In genomic region chr6:92623441-92623840, GRCh38 we compare ENCODE assay signal across 26 cellular contexts.
"Had no signal": no experiment of that assay in that cellular context is flagged by ENCODE, and none has a peak within 500 bp of the region (broad histone marks: within the 10 kb centered on the region; RNA-seq: fewer than 3 reads in every experiment).

No MANE protein-coding gene starts in this region.

- H3K4me1 ChIP-seq: ascending aorta, body of pancreas, SJSA1 had no signal

- H3K27me3 Mint-ChIP-seq: activated CD8-positive, alpha-beta memory T cell treated with anti-CD3 and anti-CD28 coated beads, Interleukin-2, amount 10 ng/mL, durations not matched to agents 7 days and 5 days; activated naive CD8-positive, alpha-beta T cell treated with anti-CD3 and anti-CD28 coated beads, Interleukin-2, amount 50 U/mL, for 24 hours; activated T-cell treated with anti-CD3 and anti-CD28 coated beads, Interleukin-2, amount 50 U/mL, for 24 hours had no signal

- H3K36me3 Mint-ChIP-seq: activated CD8-positive, alpha-beta memory T cell treated with anti-CD3 and anti-CD28 coated beads, Interleukin-2, amount 10 ng/mL, durations not matched to agents 7 days and 5 days had no signal

- H3K9me3 ChIP-seq: ascending aorta, body of pancreas, SJSA1 had no signal

- H3K4me1 Mint-ChIP-seq: activated CD8-positive, alpha-beta memory T cell treated with anti-CD3 and anti-CD28 coated beads, Interleukin-2, amount 10 ng/mL, durations not matched to agents 7 days and 5 days; activated naive CD8-positive, alpha-beta T cell treated with anti-CD3 and anti-CD28 coated beads, Interleukin-2, amount 50 U/mL, for 24 hours had no signal

- H3K4me3 ChIP-seq: ascending aorta, body of pancreas, SJSA1 had no signal

- H3K27ac ChIP-seq: ascending aorta, body of pancreas, SJSA1 had no signal

- H3K27ac Mint-ChIP-seq: activated CD8-positive, alpha-beta memory T cell treated with anti-CD3 and anti-CD28 coated beads, Interleukin-2, amount 10 ng/mL, durations not matched to agents 7 days and 5 days; activated naive CD4-positive, alpha-beta T cell treated with anti-CD3 and anti-CD28 coated beads, Interleukin-2, amount 50 U/mL, for 72 hours; activated naive CD8-positive, alpha-beta T cell treated with anti-CD3 and anti-CD28 coated beads, Interleukin-2, amount 50 U/mL, for 24 hours; activated T-cell treated with anti-CD3 and anti-CD28 coated beads, Interleukin-2, amount 50 U/mL, for 24 hours had no signal

- ATAC-seq: activated CD4-positive, CD25-positive, alpha-beta regulatory T cell treated with anti-CD3 and anti-CD28 coated beads, Interleukin-2, amount 50 U/mL, for 24 hours; activated CD8-positive, alpha-beta memory T cell treated with anti-CD3 and anti-CD28 coated beads, Interleukin-2, amount 10 ng/mL, durations not matched to agents 7 days and 5 days; activated naive CD4-positive, alpha-beta T cell treated with anti-CD3 and anti-CD28 coated beads, Interleukin-2, amount 50 U/mL, for 72 hours; activated naive CD8-positive, alpha-beta T cell treated with anti-CD3 and anti-CD28 coated beads, Interleukin-2, amount 50 U/mL, for 24 hours; body of pancreas; PC-3; SK-N-SH treated with all-trans-retinoic acid at 6 μM for 48 hours had no signal

- H3K36me3 ChIP-seq: ascending aorta, SJSA1 had no signal

- DNase-seq: activated CD4-positive, alpha-beta T cell treated with anti-CD3 and anti-CD28 coated beads for 4 hours; activated CD4-positive, alpha-beta T cell treated with anti-CD3 and anti-CD28 coated beads, Interleukin-2, amount 50 U/mL, for 4 hours; activated CD8-positive, alpha-beta memory T cell treated with anti-CD3 and anti-CD28 coated beads, Interleukin-2, amount 10 ng/mL, durations not matched to agents 7 days and 5 days; activated effector memory CD4-positive, alpha-beta T cell treated with anti-CD3 and anti-CD28 coated beads, Interleukin-2, amount 50 U/mL, for 16 hours; activated naive CD4-positive, alpha-beta T cell treated with Interleukin-2 at 50 U/mL for 16 hours; activated naive CD8-positive, alpha-beta T cell treated with anti-CD3 and anti-CD28 coated beads, Interleukin-2, amount 50 U/mL, for 24 hours; activated T-cell treated with anti-CD3 and anti-CD28 coated beads, Interleukin-2, amount 50 U/mL, for 24 hours; amniotic stem cell; body of pancreas; central memory CD4-positive, alpha-beta T cell; KG1; MV-4-11; NCI-H1417 treated with DMSO at 0.1 percent for 48 hours; NCI-H1694; NCI-H2029; NCI-H2171 treated with DMSO at 0.1 percent for 48 hours; NCI-H226; NCI-H524; PC-3; SHP77; SW 1271 had no signal

- H3K4me3 Mint-ChIP-seq: activated CD8-positive, alpha-beta memory T cell treated with anti-CD3 and anti-CD28 coated beads, Interleukin-2, amount 10 ng/mL, durations not matched to agents 7 days and 5 days; activated naive CD8-positive, alpha-beta T cell treated with anti-CD3 and anti-CD28 coated beads, Interleukin-2, amount 50 U/mL, for 24 hours; activated T-cell treated with anti-CD3 and anti-CD28 coated beads, Interleukin-2, amount 50 U/mL, for 24 hours had no signal

- H3K27me3 ChIP-seq: ascending aorta, body of pancreas, SJSA1 had no signal
